In the genomic region with DNA sequence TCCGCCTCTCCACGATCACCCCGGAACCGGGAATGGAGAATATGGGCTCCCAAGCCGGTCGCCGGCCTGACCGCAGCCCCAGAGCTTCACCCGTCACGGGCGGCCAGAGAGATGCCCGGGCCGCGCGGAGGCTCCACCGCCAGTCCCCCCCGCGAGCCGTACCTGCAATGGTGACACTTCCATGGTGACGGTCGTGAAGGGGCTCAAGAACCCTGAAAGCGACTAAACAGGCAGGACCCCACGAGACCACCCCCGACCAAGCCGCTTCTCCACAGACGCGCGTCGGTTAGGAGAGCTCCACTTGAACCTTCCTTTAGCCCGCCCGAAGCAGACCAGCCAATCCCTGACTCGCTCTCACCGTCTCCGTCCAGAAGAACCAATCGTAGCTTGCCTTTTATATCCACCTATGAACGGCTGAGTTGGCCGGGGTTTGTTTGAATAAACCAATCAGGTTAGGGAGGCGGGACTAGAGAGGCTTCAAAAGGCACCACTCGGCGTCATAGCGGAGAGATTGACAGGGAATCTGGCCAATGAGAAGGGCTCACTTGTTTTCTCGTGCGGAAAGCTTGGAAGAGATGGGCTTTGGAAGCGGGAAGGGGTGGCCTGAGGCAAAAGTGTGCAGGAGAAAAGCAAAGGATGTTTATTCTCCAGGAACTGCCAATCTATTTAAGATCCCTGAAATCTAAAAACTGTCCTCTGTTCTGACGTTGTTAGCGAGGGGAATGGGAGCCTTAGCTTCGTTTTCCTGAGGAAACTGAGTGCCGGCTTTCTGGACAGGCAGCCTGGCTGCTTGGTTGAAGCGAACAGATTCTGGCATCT, we compare ENCODE assay signal across 8 cellular contexts. TPM values are rescaled to one million over a fixed set of nuclear protein-coding genes. Genes with fewer than 3 reads are reported as not detected.
DNase-seq lines count a peak whose midpoint lies in the region; ATAC-seq and TF ChIP-seq lines count a peak whose summit lies in the region.

A gene with protein sequence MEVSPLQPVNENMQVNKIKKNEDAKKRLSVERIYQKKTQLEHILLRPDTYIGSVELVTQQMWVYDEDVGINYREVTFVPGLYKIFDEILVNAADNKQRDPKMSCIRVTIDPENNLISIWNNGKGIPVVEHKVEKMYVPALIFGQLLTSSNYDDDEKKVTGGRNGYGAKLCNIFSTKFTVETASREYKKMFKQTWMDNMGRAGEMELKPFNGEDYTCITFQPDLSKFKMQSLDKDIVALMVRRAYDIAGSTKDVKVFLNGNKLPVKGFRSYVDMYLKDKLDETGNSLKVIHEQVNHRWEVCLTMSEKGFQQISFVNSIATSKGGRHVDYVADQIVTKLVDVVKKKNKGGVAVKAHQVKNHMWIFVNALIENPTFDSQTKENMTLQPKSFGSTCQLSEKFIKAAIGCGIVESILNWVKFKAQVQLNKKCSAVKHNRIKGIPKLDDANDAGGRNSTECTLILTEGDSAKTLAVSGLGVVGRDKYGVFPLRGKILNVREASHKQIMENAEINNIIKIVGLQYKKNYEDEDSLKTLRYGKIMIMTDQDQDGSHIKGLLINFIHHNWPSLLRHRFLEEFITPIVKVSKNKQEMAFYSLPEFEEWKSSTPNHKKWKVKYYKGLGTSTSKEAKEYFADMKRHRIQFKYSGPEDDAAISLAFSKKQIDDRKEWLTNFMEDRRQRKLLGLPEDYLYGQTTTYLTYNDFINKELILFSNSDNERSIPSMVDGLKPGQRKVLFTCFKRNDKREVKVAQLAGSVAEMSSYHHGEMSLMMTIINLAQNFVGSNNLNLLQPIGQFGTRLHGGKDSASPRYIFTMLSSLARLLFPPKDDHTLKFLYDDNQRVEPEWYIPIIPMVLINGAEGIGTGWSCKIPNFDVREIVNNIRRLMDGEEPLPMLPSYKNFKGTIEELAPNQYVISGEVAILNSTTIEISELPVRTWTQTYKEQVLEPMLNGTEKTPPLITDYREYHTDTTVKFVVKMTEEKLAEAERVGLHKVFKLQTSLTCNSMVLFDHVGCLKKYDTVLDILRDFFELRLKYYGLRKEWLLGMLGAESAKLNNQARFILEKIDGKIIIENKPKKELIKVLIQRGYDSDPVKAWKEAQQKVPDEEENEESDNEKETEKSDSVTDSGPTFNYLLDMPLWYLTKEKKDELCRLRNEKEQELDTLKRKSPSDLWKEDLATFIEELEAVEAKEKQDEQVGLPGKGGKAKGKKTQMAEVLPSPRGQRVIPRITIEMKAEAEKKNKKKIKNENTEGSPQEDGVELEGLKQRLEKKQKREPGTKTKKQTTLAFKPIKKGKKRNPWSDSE (N-terminal part only) (minus strand): TSS at position 288 of the 819 bp plus-strand sequence. CDS start 105 bp downstream, at position 183.

- no peaks in the 10 kb centered on the region for H4K20me1 ChIP-seq in hepatocyte (ENCODE audit: insufficient read depth, poor library complexity, severe bottlenecking)

- TF ChIP-seq CTCF in hepatocyte (IDR thresholded peaks at IDR 0.05; ENCODE audit: poor library complexity), result no peak

- no peaks in the 10 kb centered on the region for H3K4me1 ChIP-seq in hepatocyte (ENCODE audit: insufficient read depth)

- peak within 1 kb of the TSS; percentile 78 for H3K4me2 ChIP-seq in hepatocyte

- no peaks in the 10 kb centered on the region for H3K9me2 ChIP-seq in hepatocyte (replicated peaks; ENCODE audit: insufficient read depth)

- H3K79me2 ChIP-seq in hepatocyte, result peaks cover 23% of the 10 kb centered on the region

- H3K27ac ChIP-seq in hepatocyte, result peak within 1 kb of the TSS; percentile 12

- H3K9me3 ChIP-seq in hepatocyte (ENCODE audit: low read depth), result no peaks in the 10 kb centered on the region

- peak within 1 kb of the TSS; percentile 38 for H3K4me3 ChIP-seq in hepatocyte

- H2AFZ ChIP-seq in hepatocyte, result peak within 1 kb of the TSS; percentile 54

- peak; percentile 100 for DNase-seq in NCI-H2081 (lab: John Stamatoyannopoulos, UW)
- DNase-seq in T-helper 9 cell, result peak; percentile 87
- peak; percentile 100 for DNase-seq in astrocyte of the hippocampus (ENCODE audit: low read depth, low spot score)
- DNase-seq in hepatocyte (ENCODE audit: low spot score), result peak; percentile 99
- peak; percentile 100 for DNase-seq in renal cortical epithelial cell (ENCODE audit: low read depth)
- DNase-seq in cortex of kidney (lab: John Stamatoyannopoulos, UW), result no peak

- H3K27me3 ChIP-seq in hepatocyte, result no peaks in the 10 kb centered on the region

- WGBS in hepatocyte (ENCODE audit: low lambda C conversion rate, missing lambda C conversion rate), result 3% methylated on average over 49 of the region's 49 CpGs

- no peaks in the 10 kb centered on the region for H3K36me3 ChIP-seq in hepatocyte (replicated peaks; ENCODE audit: insufficient read depth, low read depth)

- ATAC-seq in GM18517 (IDR thresholded peaks at IDR 0.05; ENCODE audit: unreplicated experiment), result peak; percentile 97
- peak; percentile 91 for ATAC-seq in HG03039 (IDR thresholded peaks at IDR 0.05; ENCODE audit: unreplicated experiment)

RNA-seq across cellular contexts. Expression of the gene that starts here (rescaled TPM):
- 36.9 and 37.4 TPM in 2 replicates for total RNA-seq in hepatocyte
- polyA plus RNA-seq in hepatocyte, result 19.3 and 21.3 TPM in 2 replicates
- total RNA-seq in renal cortical epithelial cell, result 2.1 and 46.5 TPM in 2 replicates
